22 cellular contexts compared by ENCODE assay signal in genomic region chr4:148850257-148850995, GRCh38.
DNase-seq lines count a peak whose midpoint lies in the region; ATAC-seq and TF ChIP-seq lines count a peak whose summit lies in the region.
"Had no signal": no experiment of that assay in that cellular context is flagged by ENCODE, and none has a peak within 500 bp of the region (broad histone marks: within the 10 kb centered on the region; RNA-seq: fewer than 3 reads in every experiment).

No MANE protein-coding gene starts in this region.

- POLR2A ChIA-PET in RWPE1 (lab: Yijun Ruan, JAX; ENCODE audit: low non-redundant PET) = no interaction called here

- WGBS in body of pancreas, 2 donors = 13 to 20% methylated on average over 2 of the region's 2 CpGs
- WGBS in psoas muscle, 3 donors = 37 to 62% (median 44%) methylated on average over 2 of the region's 2 CpGs

- peaks cover 10% of the 10 kb centered on the region for H3K36me3 Mint-ChIP-seq in Calu3 (ENCODE audit: insufficient read depth, unreplicated experiment)
- H3K36me3 Mint-ChIP-seq: neural progenitor cell had no signal

- no peaks in the 10 kb centered on the region for H3K27me3 ChIP-seq in body of pancreas
- H3K27me3 ChIP-seq in psoas muscle (ENCODE audit: insufficient read depth in 3 of 3, low read length in 2 of 3) = no peaks in the 10 kb centered on the region
- H3K27me3 ChIP-seq in BE2C = peaks cover 8% of the 10 kb centered on the region
- H3K27me3 ChIP-seq: neural progenitor cell, SJCRH30, spleen, vagina had no signal

- H3K4me3 Mint-ChIP-seq in Calu3 (ENCODE audit: low read depth, unreplicated experiment) = no peak overlapping the region
- H3K4me3 Mint-ChIP-seq: neural progenitor cell; T-helper 1 cell treated with Interleukin-12 subunit alpha and Interleukin-12 subunit beta and Interleukin-4 antibody, amounts not matched to agents 30 μg/mL and 1 μg/mL, for 36 hours had no signal

- no peaks in the 10 kb centered on the region for H3K9me3 Mint-ChIP-seq in Calu3 (ENCODE audit: low read depth, unreplicated experiment)
- H3K9me3 Mint-ChIP-seq: neural progenitor cell; T-helper 1 cell treated with Interleukin-12 subunit alpha and Interleukin-12 subunit beta and Interleukin-4 antibody, amounts not matched to agents 30 μg/mL and 1 μg/mL, for 36 hours had no signal

- no TSS peak for BruUV-seq in Calu3 (replicated peaks; lab: Mats Ljungman, UMichigan)

- TF ChIP-seq CTCF in Calu3 (IDR thresholded peaks at IDR 0.05; ENCODE audit: unreplicated experiment) (no peak), body of pancreas (IDR thresholded peaks at IDR 0.05) (no peak), psoas muscle (IDR thresholded peaks at IDR 0.05) (no peak), BE2C (IDR thresholded peaks at IDR 0.05; ENCODE audit: low read depth, low read length) (no peak), RWPE1 (conservative IDR thresholded peaks at IDR 0.05; ENCODE audit: low read depth) (no peak)

- no peak overlapping the region for H3K4me3 ChIP-seq in body of pancreas
- no peak overlapping the region for H3K4me3 ChIP-seq in psoas muscle
- H3K4me3 ChIP-seq in BE2C (ENCODE audit: low read depth, low read length) = no peak overlapping the region
- H3K4me3 ChIP-seq: GM12878, neural progenitor cell, SJCRH30, spleen, vagina had no signal

- no peak for TF ChIP-seq POLR2A in body of pancreas (IDR thresholded peaks at IDR 0.05)

- H3K27ac ChIP-seq in body of pancreas (peak overlapping the region; percentile 49 to 89 (median 77)), psoas muscle (no peak overlapping the region), RWPE1 (no peak overlapping the region)
- H3K27ac ChIP-seq: C4-2B, neural progenitor cell, SJCRH30, spleen, vagina had no signal

- DNase-seq in Calu3 (no peak), body of pancreas (peak in 3 of 4 donors; percentile 48 to 69 (median 50)), left kidney (ENCODE audit: low read depth, low spot score) (peak; percentile 13), psoas muscle (no peak), BE2C (no peak), RWPE1 (ENCODE audit: low spot score) (no peak), COR-L47 (lab: John Stamatoyannopoulos, UW) (no peak), RKO (ENCODE audit: low spot score) (no peak)
- DNase-seq: ACHN; activated CD8-positive, alpha-beta memory T cell treated with anti-CD3 and anti-CD28 coated beads, Interleukin-2, amount 50 U/mL, for 48 hours; activated effector memory CD4-positive, alpha-beta T cell treated with anti-CD3 and anti-CD28 coated beads, Interleukin-2, amount 50 U/mL, for 16 hours; foreskin fibroblast; hypothalamus; NCI-H187; SJCRH30; spleen; stimulated activated CD4-positive, alpha-beta T cell treated with anti-CD3 and anti-CD28 coated beads, Interleukin-4, amount 100 ng/mL, for 24 hours had no signal

- CTCF ChIA-PET in Calu3 (lab: Charles Lee) (no interaction called here), RWPE1 (lab: Yijun Ruan, JAX) (no interaction called here)

- H3K4me1 ChIP-seq in body of pancreas = peaks cover 54% of the 10 kb centered on the region
- H3K4me1 ChIP-seq in psoas muscle = peaks cover 4% of the 10 kb centered on the region
- H3K4me1 ChIP-seq in BE2C = no peaks in the 10 kb centered on the region
- H3K4me1 ChIP-seq: neural progenitor cell, SJCRH30, spleen, vagina had no signal

- H3K36me3 ChIP-seq in body of pancreas (replicated peaks in 1 of 2; ENCODE audit: insufficient read depth in 1 of 2, low read depth in 2 of 2) (no peaks in the 10 kb centered on the region), psoas muscle (ENCODE audit: insufficient read depth in 1 of 2, low read depth in 1 of 2) (no peaks in the 10 kb centered on the region), BE2C (no peaks in the 10 kb centered on the region)
- H3K36me3 ChIP-seq: neural progenitor cell, SJCRH30, spleen, vagina had no signal

- intact Hi-C loops in Calu3 (cut with micrococcal nuclease; ENCODE audit: unreplicated experiment) = loop anchor here (5.0 to 10.0 kb wide), 3 partner anchors 182 to 576 kb away; no protein-coding TSS in a partner anchor
- intact Hi-C loops in body of pancreas (cut with DNase I) = no loop called here
- intact Hi-C loops in psoas muscle (cut with DNase I) = no loop called here

- H3K9me3 ChIP-seq in body of pancreas = no peaks in the 10 kb centered on the region
- H3K9me3 ChIP-seq in psoas muscle = no peaks in the 10 kb centered on the region
- H3K9me3 ChIP-seq in BE2C = no peaks in the 10 kb centered on the region
- H3K9me3 ChIP-seq: SJCRH30, vagina had no signal

- peaks cover 41% of the 10 kb centered on the region for H3K4me1 Mint-ChIP-seq in Calu3 (ENCODE audit: low read depth, unreplicated experiment)
- H3K4me1 Mint-ChIP-seq: neural progenitor cell had no signal

- ATAC-seq in body of pancreas (peak; percentile 95), psoas muscle (peak in 3 of 4 donors; percentile 74 to 87 (median 81))
- ATAC-seq: GM12878 had no signal

- H3K27me3 Mint-ChIP-seq in Calu3 (ENCODE audit: unreplicated experiment) = no peaks in the 10 kb centered on the region

- H3K27ac Mint-ChIP-seq in Calu3 (ENCODE audit: unreplicated experiment) = peak overlapping the region; percentile 74
- H3K27ac Mint-ChIP-seq: neural progenitor cell; T-helper 1 cell treated with Interleukin-12 subunit alpha and Interleukin-12 subunit beta and Interleukin-4 antibody, amounts not matched to agents 30 μg/mL and 1 μg/mL, for 36 hours had no signal

Comparison
In these comparisons a context has a peak if more than half of its experiments do, and no peak if none do; other contexts are left out.
1. DNase-seq: peak in body of pancreas (3 of 4) and left kidney (single experiment); none in Calu3 (single experiment), psoas muscle (0 of 2), BE2C (single experiment), RWPE1 (single experiment), COR-L47 (single experiment) and RKO (single experiment).
2. H3K27ac ChIP-seq: peak in body of pancreas (4 of 4); none in psoas muscle (single experiment) and RWPE1 (single experiment).